8 cellular contexts compared by ENCODE assay signal in the genomic region with DNA sequence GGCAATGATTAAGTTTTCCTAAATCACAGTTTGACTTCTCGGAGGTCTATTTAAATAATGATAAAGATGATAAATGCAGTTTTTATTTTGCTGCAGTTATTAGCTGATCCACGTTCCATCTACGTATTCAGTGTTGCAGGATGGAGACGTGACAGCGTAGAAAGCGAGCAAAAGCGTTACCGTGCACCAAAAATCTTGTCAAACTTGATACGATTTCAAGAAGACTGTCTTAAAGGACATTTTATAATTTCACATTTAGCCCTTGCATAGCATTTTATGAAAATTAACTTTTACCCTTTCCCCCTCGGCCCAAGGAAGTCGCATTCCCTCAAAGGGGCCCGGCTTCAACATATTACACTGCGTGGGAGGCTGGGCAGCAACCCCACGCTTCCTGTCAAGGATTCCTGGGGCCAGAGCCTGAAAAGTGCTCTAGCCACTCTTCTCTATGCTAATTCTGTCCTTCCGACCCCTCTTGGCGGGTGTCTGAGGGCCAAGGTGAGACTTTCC. TPM values are rescaled to one million over a fixed set of nuclear protein-coding genes. Genes with fewer than 3 reads are reported as not detected.
DNase-seq lines count a peak whose midpoint lies in the region; ATAC-seq and TF ChIP-seq lines count a peak whose summit lies in the region.

No MANE protein-coding gene starts in this region.

- H4K5ac ChIP-seq in H9 (ENCODE audit: insufficient read length, low read depth, low read length): no peak overlapping the region

- intact Hi-C loops in activated CD8-positive, alpha-beta T cell treated with anti-CD3 and anti-CD28 coated beads for 36 hours (cut with micrococcal nuclease): no loop called here
- intact Hi-C loops in left ventricle myocardium superior (cut with micrococcal nuclease): no loop called here

- no peak for DNase-seq in H9
- DNase-seq in activated CD8-positive, alpha-beta T cell treated with anti-CD3 and anti-CD28 coated beads for 36 hours: no peak
- DNase-seq in left ventricle myocardium superior: no peak
- DNase-seq in retina: no peak
- no peak for DNase-seq in NCI-H1417 treated with DMSO at 0.1 percent for 48 hours (lab: John Stamatoyannopoulos, UW)

- no peak for ATAC-seq in activated CD8-positive, alpha-beta T cell treated with anti-CD3 and anti-CD28 coated beads for 36 hours
- ATAC-seq in left ventricle myocardium superior (peak; percentile 25), GM21515 (IDR thresholded peaks at IDR 0.05; ENCODE audit: unreplicated experiment) (no peak), HG03378 (IDR thresholded peaks at IDR 0.05; ENCODE audit: unreplicated experiment) (no peak)

- no peak overlapping the region for H3K23ac ChIP-seq in H9 (ENCODE audit: insufficient read length, low read depth, low read length)

- H2AFZ ChIP-seq in H9 (ENCODE audit: low read length): no peak overlapping the region

- H2AK5ac ChIP-seq in H9 (ENCODE audit: insufficient read length, low read length): no peak overlapping the region

- H4K8ac ChIP-seq in H9 (replicated peaks; ENCODE audit: insufficient read length, low read depth, low read length): no peak overlapping the region

- peak overlapping the region; percentile 59 for H3K9ac ChIP-seq in H9 (ENCODE audit: extremely low read depth, insufficient read length, low read length)

- H3K27ac ChIP-seq in H9 (ENCODE audit: insufficient read length, low read depth, low read length): no peak overlapping the region
- H3K27ac ChIP-seq in skin epidermis: peak overlapping the region; percentile 85 to 98 (median 93)

- H2BK5ac ChIP-seq in H9 (ENCODE audit: insufficient read length, low read length): no peak overlapping the region

- peaks cover 19% of the 10 kb centered on the region for H3K23me2 ChIP-seq in H9 (ENCODE audit: insufficient read length, low read depth, low read length, poor library complexity, severe bottlenecking)

- H3K4me3 ChIP-seq in skin epidermis: peak overlapping the region; percentile 65 to 90 (median 74)

- CTCF ChIA-PET in activated CD8-positive, alpha-beta T cell treated with anti-CD3 and anti-CD28 coated beads for 36 hours (lab: Charles Lee): interaction anchor here (0.6 to 3.3 kb wide), 7 partner anchors 11 to 72 kb away, joined by 3 to 12 read pairs (median 7); no protein-coding TSS in a partner anchor

- no CpG with 5 or more reads among the region's 16 CpGs for WGBS in H9 (ENCODE audit: extremely low coverage, insufficient read length, low lambda C conversion rate)

- H2BK12ac ChIP-seq in H9 (ENCODE audit: insufficient read length, low read depth, low read length): no peak overlapping the region

- H3K4me3 Mint-ChIP-seq in H9: peak overlapping the region; percentile 83 to 93
- peak overlapping the region; percentile 99 for H3K4me3 Mint-ChIP-seq in activated CD8-positive, alpha-beta T cell treated with anti-CD3 and anti-CD28 coated beads for 36 hours

- H3K56ac ChIP-seq in H9 (ENCODE audit: insufficient read length, low read depth, low read length): no peak overlapping the region

- H2BK20ac ChIP-seq in H9 (ENCODE audit: low read depth, low read length, poor library complexity, severe bottlenecking): no peak overlapping the region

- H3K4me1 Mint-ChIP-seq in H9: peaks cover 29 to 30% of the 10 kb centered on the region in 2 experiments
- H3K4me1 Mint-ChIP-seq in activated CD8-positive, alpha-beta T cell treated with anti-CD3 and anti-CD28 coated beads for 36 hours (ENCODE audit: low read depth): peaks cover 32% of the 10 kb centered on the region

- H3K36me3 Mint-ChIP-seq in H9 (ENCODE audit: insufficient read depth in 1 of 3, low read depth in 3 of 3): no peaks in the 10 kb centered on the region
- H3K36me3 Mint-ChIP-seq in activated CD8-positive, alpha-beta T cell treated with anti-CD3 and anti-CD28 coated beads for 36 hours (ENCODE audit: low read depth): peaks cover 2% of the 10 kb centered on the region

- no peak overlapping the region for H3K14ac ChIP-seq in H9 (ENCODE audit: insufficient read depth, low read length)

- H4K20me1 ChIP-seq in H9 (ENCODE audit: control insufficient read depth, insufficient read depth, insufficient read length): no peaks in the 10 kb centered on the region

- H4K91ac ChIP-seq in H9 (ENCODE audit: insufficient read length, low read depth, low read length): no peak overlapping the region

- no peak overlapping the region for H2BK120ac ChIP-seq in H9 (ENCODE audit: low read depth, low read length, poor library complexity, severe bottlenecking)

- no peak for TF ChIP-seq CTCF in H9 (conservative IDR thresholded peaks at IDR 0.05)
- no peak for TF ChIP-seq CTCF in activated CD8-positive, alpha-beta T cell treated with anti-CD3 and anti-CD28 coated beads for 36 hours (IDR thresholded peaks at IDR 0.05)

- H3K27me3 ChIP-seq in H9 (ENCODE audit: insufficient read depth, low read length): peaks cover 36% of the 10 kb centered on the region

- no peak overlapping the region for H3K4ac ChIP-seq in H9 (ENCODE audit: low read depth, low read length)

- no peak overlapping the region for H2BK15ac ChIP-seq in H9 (ENCODE audit: low read depth, low read length)

- no peak overlapping the region for H3K18ac ChIP-seq in H9 (ENCODE audit: insufficient read length, low read depth, low read length)

- H3K9me3 ChIP-seq in H9 (ENCODE audit: control insufficient read depth, low read depth, low read length): no peaks in the 10 kb centered on the region

- H3K27me3 Mint-ChIP-seq in H9 (ENCODE audit: low read depth): peaks cover 86% of the 10 kb centered on the region
- H3K27me3 Mint-ChIP-seq in activated CD8-positive, alpha-beta T cell treated with anti-CD3 and anti-CD28 coated beads for 36 hours: peaks cover 18% of the 10 kb centered on the region

- 0 out of 2 replicates have a peak, but pooled peaks cover 5% of the 10 kb centered on the region for H3K4me1 ChIP-seq in H9 (ENCODE audit: insufficient read depth, low read length)

- peak overlapping the region; percentile 74 for H3K4me2 ChIP-seq in H9 (ENCODE audit: insufficient read depth, insufficient read length, low read length)

- no peaks in the 10 kb centered on the region for H3K79me1 ChIP-seq in H9 (ENCODE audit: insufficient read depth, low read depth, low read length, poor library complexity, severe bottlenecking)

- no peaks in the 10 kb centered on the region; a peak in 1 of 5 replicates for H3K9me3 Mint-ChIP-seq in H9
- H3K9me3 Mint-ChIP-seq in activated CD8-positive, alpha-beta T cell treated with anti-CD3 and anti-CD28 coated beads for 36 hours: no peaks in the 10 kb centered on the region

- POLR2A ChIA-PET in activated CD8-positive, alpha-beta T cell treated with anti-CD3 and anti-CD28 coated beads for 36 hours (lab: Charles Lee): interaction anchor here (0.7 to 1.0 kb wide), 2 partner anchors 14 to 212 kb away, joined by 3 read pairs; no protein-coding TSS in a partner anchor

- peak overlapping the region in 2 of 3 experiments; percentile 73 to 90; a peak in 2 of 7 replicates for H3K27ac Mint-ChIP-seq in H9
- H3K27ac Mint-ChIP-seq in activated CD8-positive, alpha-beta T cell treated with anti-CD3 and anti-CD28 coated beads for 36 hours: peak overlapping the region; percentile 91

- H3T11ph ChIP-seq in H9 (ENCODE audit: low read length): no peak overlapping the region

- H3K79me2 ChIP-seq in H9 (ENCODE audit: insufficient read depth, low read length): no peaks in the 10 kb centered on the region

RNA-seq across cellular contexts. Expression of gene PURA, which starts 7.1 kb away (rescaled TPM):
- total RNA-seq in H9 (2021): 3.3 and 3.6 TPM in 2 replicates
- total RNA-seq in activated CD8-positive, alpha-beta T cell treated with anti-CD3 and anti-CD28 coated beads for 36 hours: 1 to 10 TPM; 8.2 to 9.2 TPM
- total RNA-seq in left ventricle myocardium superior: 24.6 TPM

RNA-seq across cellular contexts. Expression of gene IGIP, which starts 18.9 kb away (rescaled TPM):
- total RNA-seq in H9 (2021): 0.52 and 0.53 TPM in 2 replicates
- 1 to 10 TPM; 1.3 to 1.5 TPM for total RNA-seq in activated CD8-positive, alpha-beta T cell treated with anti-CD3 and anti-CD28 coated beads for 36 hours
- total RNA-seq in left ventricle myocardium superior: 11.8 TPM
